In the genomic region with DNA sequence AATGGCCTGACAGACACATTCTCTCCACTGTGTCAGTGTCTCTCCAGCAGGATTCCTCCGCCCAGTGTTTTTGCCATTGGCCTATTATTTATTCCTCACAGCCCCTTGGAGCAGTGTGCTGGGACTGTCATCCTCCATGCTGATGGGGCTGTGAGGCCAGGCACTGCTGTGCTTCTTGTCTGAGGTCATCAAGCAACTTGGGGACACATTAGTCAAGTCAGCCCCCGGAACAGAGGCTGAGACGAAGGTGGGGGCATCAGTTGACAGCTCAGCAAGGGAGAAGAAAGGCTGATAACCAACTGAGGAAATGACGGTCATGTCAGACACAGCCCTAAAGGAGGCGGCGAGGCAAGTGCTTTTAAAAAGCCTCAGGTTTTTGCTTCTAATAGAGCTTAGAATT, we compare ENCODE assay signal across 10 cellular contexts.
DNase-seq lines count a peak whose midpoint lies in the region; ATAC-seq and TF ChIP-seq lines count a peak whose summit lies in the region.
"Had no signal": no experiment of that assay in that cellular context is flagged by ENCODE, and none has a peak within 500 bp of the region (broad histone marks: within the 10 kb centered on the region; RNA-seq: fewer than 3 reads in every experiment).

No MANE protein-coding gene starts in this region.

- peaks cover 2 to 25% of the 10 kb centered on the region in 2 donors for H3K36me3 Mint-ChIP-seq in stimulated activated naive B cell treated with anti-CD40 and anti-IgM and Interleukin-4, amounts not matched to agents 10 μg/mL and 1 μg/mL and 100 μg/mL, for 72 hours

- intact Hi-C loops in IMR-90 (cut with micrococcal nuclease): loop anchor here (2.0 kb wide), 2 partner anchors 49 to 57 kb away; no protein-coding TSS in a partner anchor

- H4K8ac ChIP-seq in IMR-90 (ENCODE audit: low read depth in 2 of 2, low read length in 2 of 2): peak overlapping the region; percentile 32 to 74; a peak in 3 of 4 replicates

- H3K14ac ChIP-seq in IMR-90 (replicated peaks; ENCODE audit: low read depth, low read length): peak overlapping the region; percentile 50

- WGBS in IMR-90 (ENCODE audit: extremely low coverage in 2 of 2, insufficient read length in 1 of 2), 2 experiments: 50% methylated on average over 2 of the region's 6 CpGs; no CpG with 5 or more reads in 1 of the 2 experiments
- 77 to 85% methylated on average over 6 of the region's 6 CpGs for WGBS in mesodermal cell (ENCODE audit: insufficient coverage in 2 of 2), 2 experiments

- H3K27ac Mint-ChIP-seq in stimulated activated naive B cell treated with anti-CD40 and anti-IgM and Interleukin-4, amounts not matched to agents 10 μg/mL and 1 μg/mL and 100 μg/mL, for 72 hours: peak overlapping the region; percentile 4

- H2AK5ac ChIP-seq in IMR-90 (ENCODE audit: low read depth, low read length): peak overlapping the region; percentile 97

- peak overlapping the region; percentile 56 for H2AK9ac ChIP-seq in IMR-90 (replicated peaks; ENCODE audit: low read depth, low read length, poor library complexity)

- no TSS peak for BruUV-seq in IMR-90 (replicated peaks; lab: Mats Ljungman, UMichigan)

- dilution Hi-C loops in IMR-90 (cut with HindIII; ENCODE audit: low sequenced_read_pairs, unreplicated experiment): no loop called here

- H3K9me1 ChIP-seq in IMR-90 (ENCODE audit: insufficient read depth, low read length): peaks cover 16% of the 10 kb centered on the region

- no peaks in the 10 kb centered on the region for H3K36me3 ChIP-seq in IMR-90 (ENCODE audit: control insufficient read depth, insufficient read depth, low read length)
- peaks cover 9% of the 10 kb centered on the region for H3K36me3 ChIP-seq in mesodermal cell (ENCODE audit: control insufficient read depth, insufficient read depth, low read length)

- TF ChIP-seq CTCF in IMR-90 (conservative IDR thresholded peaks at IDR 0.05; ENCODE audit: low read depth, low read length): no peak

- H4K5ac ChIP-seq in IMR-90 (ENCODE audit: low read depth, low read length): peak overlapping the region; percentile 81

- H3K4me3 Mint-ChIP-seq in stimulated activated naive B cell treated with anti-CD40 and anti-IgM and Interleukin-4, amounts not matched to agents 10 μg/mL and 1 μg/mL and 100 μg/mL, for 72 hours: no peak overlapping the region

- no peak overlapping the region; the same call in 1 of the 2 replicates for H3K23ac ChIP-seq in IMR-90 (ENCODE audit: low read depth, low read length)

- peak overlapping the region; percentile 51 for H2BK5ac ChIP-seq in IMR-90 (ENCODE audit: low read depth, low read length, poor library complexity, severe bottlenecking)

- no peak overlapping the region for H3K56ac ChIP-seq in IMR-90 (ENCODE audit: extremely low read depth, insufficient read depth, low read length)

- peak overlapping the region; percentile 74 for H2BK20ac ChIP-seq in IMR-90 (ENCODE audit: low read depth, low read length)

- no peak overlapping the region for H3K4me2 ChIP-seq in IMR-90 (ENCODE audit: low read depth, low read length)

- in situ Hi-C loops in IMR-90 (cut with MboI; ENCODE audit: low sequenced_read_pairs): no loop called here

- no peaks in the 10 kb centered on the region for H3K27me3 ChIP-seq in IMR-90 (ENCODE audit: control insufficient read depth, insufficient read depth, low read length)

- no peaks in the 10 kb centered on the region for H3K9me3 Mint-ChIP-seq in stimulated activated naive B cell treated with anti-CD40 and anti-IgM and Interleukin-4, amounts not matched to agents 10 μg/mL and 1 μg/mL and 100 μg/mL, for 72 hours

- H3K27me3 Mint-ChIP-seq in stimulated activated naive B cell treated with anti-CD40 and anti-IgM and Interleukin-4, amounts not matched to agents 10 μg/mL and 1 μg/mL and 100 μg/mL, for 72 hours: no peaks in the 10 kb centered on the region

- peak overlapping the region; percentile 19 for H2AFZ ChIP-seq in IMR-90 (replicated peaks; ENCODE audit: low read length, poor library complexity)

- no peak for TF ChIP-seq POLR2A in IMR-90 (IDR thresholded peaks at IDR 0.05; ENCODE audit: low read depth, low read length)

- H3K18ac ChIP-seq in IMR-90 (ENCODE audit: low read depth, low read length): peak overlapping the region; percentile 62

- H3K4me3 ChIP-seq in IMR-90 (ENCODE audit: insufficient read depth, low read depth, low read length) (no peak overlapping the region), mesodermal cell (ENCODE audit: extremely low read depth, insufficient read depth, low read length, poor library complexity, severe bottlenecking) (no peak overlapping the region)

- H4K20me1 ChIP-seq in IMR-90 (ENCODE audit: insufficient read depth, low read length): no peaks in the 10 kb centered on the region

- H3K27ac ChIP-seq in IMR-90 (ENCODE audit: insufficient read depth, low read length): peak overlapping the region; percentile 94
- H3K27ac ChIP-seq in mesodermal cell (ENCODE audit: low read depth, low read length, severe bottlenecking): peak overlapping the region; percentile 44

- no peak overlapping the region; the same call in 1 of the 2 replicates for H3K9ac ChIP-seq in IMR-90 (ENCODE audit: low read depth, low read length)

- TF ChIP-seq RAD21 in IMR-90 (IDR thresholded peaks at IDR 0.05; ENCODE audit: low read length): no peak

- POLR2A ChIA-PET in IMR-90 (lab: Charles Lee; ENCODE audit: unreplicated experiment): no interaction called here

- H4K91ac ChIP-seq in IMR-90 (ENCODE audit: insufficient read depth, low read depth, low read length): peak overlapping the region; percentile 85

- peak overlapping the region; percentile 91 for H2BK120ac ChIP-seq in IMR-90 (ENCODE audit: low read depth, low read length)

- H2BK15ac ChIP-seq in IMR-90 (ENCODE audit: low read depth, low read length): peak overlapping the region; percentile 92; the same call in 2 of the 3 replicates

- ATAC-seq in IMR-90 (ENCODE audit: low read depth) (no peak), GM21526 (IDR thresholded peaks at IDR 0.05; ENCODE audit: low FRiP score, unreplicated experiment) (no peak)
- ATAC-seq in stimulated activated naive B cell treated with anti-CD40 and anti-IgM and Interleukin-4, amounts not matched to agents 10 μg/mL and 1 μg/mL and 100 μg/mL, for 72 hours (replicated peaks): no peak

- H3K4me1 Mint-ChIP-seq in stimulated activated naive B cell treated with anti-CD40 and anti-IgM and Interleukin-4, amounts not matched to agents 10 μg/mL and 1 μg/mL and 100 μg/mL, for 72 hours: peaks cover 22 to 32% of the 10 kb centered on the region in 2 donors

- CTCF ChIA-PET in IMR-90 (lab: Yijun Ruan, JAX): no interaction called here

- H3K4ac ChIP-seq in IMR-90 (ENCODE audit: low read depth, low read length): peak overlapping the region; percentile 75

- DNase-seq in IMR-90 (no peak), occipital lobe (lab: John Stamatoyannopoulos, UW) (no peak), mucosa of gallbladder (ENCODE audit: low spot score) (no peak)
- peak; percentile 54 for DNase-seq in activated CD8-positive, alpha-beta memory T cell treated with anti-CD3 and anti-CD28 coated beads, Interleukin-2, amount 50 U/mL, for 48 hours
- DNase-seq in stimulated activated naive B cell treated with anti-CD40 and anti-IgM and Interleukin-4, amounts not matched to agents 10 μg/mL and 1 μg/mL and 100 μg/mL, for 72 hours: no peak
- DNase-seq: NCI-H1436 treated with DMSO at 0.1 percent for 48 hours, NCI-H774, SHP77 had no signal

- H3K9me3 ChIP-seq in IMR-90 (ENCODE audit: control insufficient read depth, insufficient read depth, low read length) (no peaks in the 10 kb centered on the region; the same call in 1 of the 2 replicates), mesodermal cell (ENCODE audit: control insufficient read depth, low read length) (no peaks in the 10 kb centered on the region)

- peaks cover 21% of the 10 kb centered on the region for H3K4me1 ChIP-seq in IMR-90 (ENCODE audit: control insufficient read depth, insufficient read depth, low read length)
- H3K4me1 ChIP-seq in mesodermal cell (ENCODE audit: control insufficient read depth, insufficient read depth, low read length, poor library complexity, severe bottlenecking): peaks cover 16% of the 10 kb centered on the region

- H3K79me1 ChIP-seq in IMR-90 (ENCODE audit: low read depth in 1 of 2, low read length in 2 of 2): peaks cover 25 to 61% of the 10 kb centered on the region in 2 experiments

TF ChIP-seq in IMR-90, 13 proteins besides CTCF, POLR2A, EP300 and RAD21:
- TF ChIP-seq FOS (IDR thresholded peaks at IDR 0.05; ENCODE audit: low read depth, low read length): no peak
- no peak for TF ChIP-seq SMC3 (IDR thresholded peaks at IDR 0.05; ENCODE audit: low read depth, low read length)
